In genomic region chr21:16084776-16085364, GRCh38 we compare ENCODE assay signal across 10 cellular contexts.
DNase-seq lines count a peak whose midpoint lies in the region; ATAC-seq, FAIRE-seq and TF ChIP-seq lines count a peak whose summit lies in the region.
"Had no signal": no experiment of that assay in that cellular context is flagged by ENCODE, and none has a peak within 500 bp of the region (broad histone marks: within the 10 kb centered on the region; RNA-seq: fewer than 3 reads in every experiment).

No MANE protein-coding gene starts in this region.

- peak overlapping the region; percentile 74 for H3K27ac ChIP-seq in substantia nigra (ENCODE audit: low read depth, low read length, poor library complexity, severe bottlenecking)

- DNase-seq in H54 (ENCODE audit: insufficient read length, low spot score) (no peak), astrocyte of the hippocampus (ENCODE audit: low read depth, low spot score) (peak; percentile 85), hypothalamus (lab: John Stamatoyannopoulos, UW) (peak in 35 of 51 donors; percentile 6 to 78 (median 51)), substantia nigra (lab: John Stamatoyannopoulos, UW) (peak in 33 of 49 donors; percentile 15 to 81 (median 50)), SKM-1 (lab: John Stamatoyannopoulos, UW; ENCODE audit: unreplicated experiment) (no peak), DMS153 (lab: John Stamatoyannopoulos, UW) (no peak)
- DNase-seq in stimulated activated CD4-positive, alpha-beta T cell treated with anti-CD3 and anti-CD28 coated beads, Interleukin-15, amount 100 ng/mL, for 24 hours: no peak
- DNase-seq: activated T-cell treated with anti-CD3 and anti-CD28 coated beads, Interleukin-2, amount 50 U/mL, for 4 hours; DMS79 had no signal

- ATAC-seq in GM18861 (IDR thresholded peaks at IDR 0.05; ENCODE audit: unreplicated experiment): no peak
- ATAC-seq: activated T-cell treated with anti-CD3 and anti-CD28 coated beads, Interleukin-2, amount 50 U/mL, for 4 hours had no signal

- TF ChIP-seq POLR2A in H54 (IDR thresholded peaks at IDR 0.05; ENCODE audit: low read depth, low read length): no peak

- peak; percentile 99 for FAIRE-seq in H54 (lab: Jason Lieb, UNC)

Comparison
In these comparisons a context has a peak if more than half of its experiments do, and no peak if none do; other contexts are left out.
1. DNase-seq: peak in astrocyte of the hippocampus (single experiment), hypothalamus (35 of 51) and substantia nigra (33 of 49); none in H54 (single experiment), SKM-1 (single experiment), stimulated activated CD4-positive, alpha-beta T cell treated with anti-CD3 and anti-CD28 coated beads, Interleukin-15, amount 100 ng/mL, for 24 hours (single experiment) and DMS153 (single experiment).